In the genomic region with DNA sequence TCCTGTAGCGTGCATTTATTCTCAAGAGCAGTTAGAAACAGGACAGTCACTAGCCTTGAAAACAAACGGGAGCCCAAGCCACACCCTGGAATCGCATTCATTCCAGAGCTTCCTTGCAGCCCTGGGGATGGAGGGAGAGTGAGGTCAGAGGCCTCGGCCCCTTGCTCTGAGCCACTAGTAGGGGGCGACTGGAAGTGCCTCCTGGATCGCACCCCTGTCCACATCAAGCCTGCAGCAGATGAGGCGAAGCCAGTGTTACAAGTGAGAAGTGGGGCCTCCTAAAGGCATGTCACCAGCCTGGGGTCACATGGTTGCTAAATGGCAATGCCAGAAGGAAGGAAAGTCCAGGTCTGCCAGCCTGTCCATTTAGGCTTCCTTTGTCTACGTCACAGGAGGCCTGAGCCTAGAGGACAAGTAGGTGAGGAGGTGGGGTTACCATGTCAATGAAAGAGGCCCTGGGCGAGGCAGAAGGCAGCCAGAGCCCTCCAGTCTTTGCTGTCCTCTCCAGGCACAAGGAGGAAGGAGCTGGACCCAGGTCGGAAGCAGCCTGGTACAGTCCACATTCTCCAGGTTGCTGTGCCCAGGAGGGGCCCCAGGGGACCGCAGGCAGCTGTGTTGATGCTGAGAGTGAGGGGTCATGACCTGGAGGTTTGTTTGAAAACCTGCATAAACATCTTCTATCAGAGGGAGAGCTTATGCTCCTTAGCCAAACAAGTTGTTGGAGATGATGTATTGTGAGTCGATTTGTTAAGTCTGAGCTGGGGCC, we compare ENCODE assay signal across 30 cellular contexts. TPM values are rescaled to one million over a fixed set of nuclear protein-coding genes. Genes with fewer than 3 reads are reported as not detected.
DNase-seq lines count a peak whose midpoint lies in the region; ATAC-seq, FAIRE-seq and TF ChIP-seq lines count a peak whose summit lies in the region.
"Had no signal": no experiment of that assay in that cellular context is flagged by ENCODE, and none has a peak within 500 bp of the region (broad histone marks: within the 10 kb centered on the region; RNA-seq: fewer than 3 reads in every experiment).

No MANE protein-coding gene starts in this region.

- intact Hi-C loops in kidney (cut with DNase I) (no loop called here), sciatic nerve (cut with DNase I) (no loop called here)

- no peak for FAIRE-seq in kidney (lab: Jason Lieb, UNC)
- FAIRE-seq: A204.1, H54, K562 had no signal

- no peak overlapping the region for H3K27ac ChIP-seq in kidney (ENCODE audit: low read depth in 2 of 2, low read length in 2 of 2)
- H3K27ac ChIP-seq: prostate gland, tibial nerve had no signal

- in situ Hi-C loops in HAP-1 (cut with MboI; ENCODE audit: low sequenced_read_pairs): loop anchor here (25.0 kb wide), 1 partner anchor 104 kb away; no protein-coding TSS in a partner anchor

- ATAC-seq in sciatic nerve (peak; percentile 84), T-helper 17 cell (no peak)
- ATAC-seq: activated T-cell treated with anti-CD3 and anti-CD28 coated beads, Interleukin-2, amount 50 U/mL, for 72 hours; K562; left colon; natural killer cell treated with Interleukin-12 subunit alpha and Interleukin-12 subunit beta and Interleukin-15 and Interleukin-18, amount 100 ng/mL, for 72 hours; PC-3; T-cell had no signal

- peak; percentile 10 for DNase-seq in NCI-H2171 treated with DMSO at 0.1 percent for 48 hours (lab: John Stamatoyannopoulos, UW)
- DNase-seq in NCI-H2171 (lab: John Stamatoyannopoulos, UW): no peak
- peak; percentile 20 for DNase-seq in RPMI7951 (ENCODE audit: low read depth)
- DNase-seq in kidney: peak; percentile 49
- no peak for DNase-seq in sciatic nerve (ENCODE audit: low spot score)
- no peak for DNase-seq in NCI-H2081 (lab: John Stamatoyannopoulos, UW)
- DNase-seq in T-helper 17 cell: no peak
- no peak for DNase-seq in HAP-1 (ENCODE audit: low spot score in 2 of 2)
- DNase-seq: activated CD4-positive, alpha-beta T cell treated with anti-CD3 and anti-CD28 coated beads for 4 hours; activated naive CD4-positive, alpha-beta T cell treated with anti-CD3 and anti-CD28 coated beads for 36 hours; activated T-cell treated with anti-CD3 and anti-CD28 coated beads, Interleukin-2, amount 50 U/mL, for 72 hours; amniotic stem cell; Calu3; left colon; MM.1S; NCI-H1436; PC-3; stimulated activated CD4-positive, alpha-beta T cell treated with anti-CD3 and anti-CD28 coated beads, Interleukin-4, amount 100 ng/mL, for 1 hour; T-cell had no signal

- no peak overlapping the region for H3K4me3 Mint-ChIP-seq in T-helper 17 cell
- H3K4me3 Mint-ChIP-seq: activated naive CD4-positive, alpha-beta T cell treated with anti-CD3 and anti-CD28 coated beads for 36 hours; activated T-cell treated with anti-CD3 and anti-CD28 coated beads, Interleukin-2, amount 50 U/mL, for 72 hours; mesothelial cell of epicardium; natural killer cell treated with Interleukin-12 subunit alpha and Interleukin-12 subunit beta and Interleukin-15 and Interleukin-18, amount 100 ng/mL, for 72 hours; stimulated activated naive CD8-positive, alpha-beta T cell treated with anti-CD3 and anti-CD28 coated beads, Interleukin-15, Interleukin-2, amounts not matched to agents 100 ng/mL and 50 ng/mL, for 24 hours; T-cell had no signal

- peaks cover 3% of the 10 kb centered on the region for H3K36me3 Mint-ChIP-seq in T-helper 17 cell (ENCODE audit: low read depth)
- H3K36me3 Mint-ChIP-seq: mesothelial cell of epicardium; natural killer cell treated with Interleukin-12 subunit alpha and Interleukin-12 subunit beta and Interleukin-15 and Interleukin-18, amount 100 ng/mL, for 72 hours; T-cell had no signal

- H3K9ac ChIP-seq in kidney (ENCODE audit: low read length in 2 of 2): no peak overlapping the region

- H3K4me1 ChIP-seq in kidney (ENCODE audit: control insufficient read depth in 1 of 2, insufficient read depth in 1 of 2, low read depth in 1 of 2, low read length in 2 of 2) (no peaks in the 10 kb centered on the region), HAP-1 (no peaks in the 10 kb centered on the region)
- H3K4me1 ChIP-seq: prostate gland had no signal

- peaks cover 23% of the 10 kb centered on the region for H3K27me3 Mint-ChIP-seq in T-helper 17 cell
- H3K27me3 Mint-ChIP-seq: natural killer cell treated with Interleukin-12 subunit alpha and Interleukin-12 subunit beta and Interleukin-15 and Interleukin-18, amount 100 ng/mL, for 72 hours had no signal

- TF ChIP-seq CTCF in kidney (IDR thresholded peaks at IDR 0.05; ENCODE audit: borderline replicate concordance, extremely low read depth, insufficient read depth): no peak

- H3K27me3 ChIP-seq in HAP-1 (ENCODE audit: low read depth): no peaks in the 10 kb centered on the region
- H3K27me3 ChIP-seq: tibial nerve had no signal

- H3K36me3 ChIP-seq in kidney (ENCODE audit: control insufficient read depth in 1 of 2, insufficient read depth in 2 of 2, low read length in 2 of 2) (no peaks in the 10 kb centered on the region), HAP-1 (replicated peaks) (no peaks in the 10 kb centered on the region)
- H3K36me3 ChIP-seq: prostate gland had no signal

- peaks cover 2% of the 10 kb centered on the region for H3K4me1 Mint-ChIP-seq in T-helper 17 cell
- H3K4me1 Mint-ChIP-seq: T-cell had no signal

- H3K4me3 ChIP-seq in kidney (ENCODE audit: low read length in 2 of 2) (no peak overlapping the region), HAP-1 (no peak overlapping the region)
- H3K4me3 ChIP-seq: K562, prostate gland, smooth muscle cell, tibial nerve had no signal

- no peak overlapping the region for H3K27ac Mint-ChIP-seq in T-helper 17 cell
- H3K27ac Mint-ChIP-seq: activated naive CD4-positive, alpha-beta T cell treated with anti-CD3 and anti-CD28 coated beads for 36 hours; activated T-cell treated with anti-CD3 and anti-CD28 coated beads, Interleukin-2, amount 50 U/mL, for 72 hours; mesothelial cell of epicardium; natural killer cell treated with Interleukin-12 subunit alpha and Interleukin-12 subunit beta and Interleukin-15 and Interleukin-18, amount 100 ng/mL, for 72 hours; stimulated activated naive CD8-positive, alpha-beta T cell treated with anti-CD3 and anti-CD28 coated beads, Interleukin-15, Interleukin-2, amounts not matched to agents 100 ng/mL and 50 ng/mL, for 24 hours; T-cell had no signal

- H3K9me3 ChIP-seq in kidney (ENCODE audit: control insufficient read depth in 1 of 2, low read length in 2 of 2) (no peaks in the 10 kb centered on the region), T-helper 17 cell (ENCODE audit: control insufficient read depth, low read length, poor library complexity, severe bottlenecking) (no peaks in the 10 kb centered on the region), HAP-1 (no peaks in the 10 kb centered on the region; the same call in 1 of the 2 replicates)
- H3K9me3 ChIP-seq: prostate gland, tibial nerve had no signal

RNA-seq across cellular contexts. Expression of a gene that starts 3.0 kb away (rescaled TPM):
- 0.36 TPM in 1 of 2 replicates, not detected in the other for total RNA-seq in RPMI7951 (2014; rRNA removed; shearing (Covaris generic))
- total RNA-seq in kidney (not detected), sciatic nerve (1.0 TPM), T-helper 17 cell (not detected)
- polyA plus RNA-seq in kidney (ENCODE audit: insufficient read depth, low read depth, low replicate concordance): not detected
- total RNA-seq: activated naive CD4-positive, alpha-beta T cell treated with anti-CD3 and anti-CD28 coated beads for 36 hours; activated T-cell treated with anti-CD3 and anti-CD28 coated beads, Interleukin-2, amount 50 U/mL, for 72 hours; bronchial epithelial cell; Calu3; K562; natural killer cell treated with Interleukin-12 subunit alpha and Interleukin-12 subunit beta and Interleukin-15 and Interleukin-18, amount 100 ng/mL, for 72 hours; PC-3; tibial nerve had no signal
- polyA plus RNA-seq: BJ, K562 had no signal

Comparison
In these comparisons a context has a peak if more than half of its experiments do, and no peak if none do; other contexts are left out.
1. DNase-seq: peak in NCI-H2171 treated with DMSO at 0.1 percent for 48 hours (single experiment), RPMI7951 (single experiment) and kidney (single experiment); none in NCI-H2171 (single experiment), sciatic nerve (single experiment), NCI-H2081 (0 of 2), T-helper 17 cell (0 of 3) and HAP-1 (0 of 2).